In the genomic region with DNA sequence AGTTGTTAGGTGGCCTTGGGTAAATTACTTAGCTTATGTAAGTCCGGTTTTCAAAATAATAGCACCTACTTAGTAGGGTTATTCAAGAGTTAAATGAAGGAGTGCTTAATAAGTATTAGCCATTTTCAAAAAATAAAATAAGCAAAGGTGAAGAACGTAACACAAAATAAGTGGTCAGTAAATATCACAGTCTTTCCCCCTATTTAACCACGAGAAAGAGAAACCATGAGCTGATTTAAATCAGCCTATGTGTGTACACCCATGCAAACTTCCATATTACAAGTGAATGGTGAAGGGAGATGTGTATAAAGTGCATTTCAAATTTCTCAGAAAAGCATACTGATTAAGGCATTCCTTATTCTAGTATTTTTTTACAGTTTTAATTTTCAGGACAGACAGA, we compare ENCODE assay signal across 10 cellular contexts. TPM values are rescaled to one million over a fixed set of nuclear protein-coding genes. Genes with fewer than 3 reads are reported as not detected.
DNase-seq lines count a peak whose midpoint lies in the region; ATAC-seq and TF ChIP-seq lines count a peak whose summit lies in the region.
"Had no signal": no experiment of that assay in that cellular context is flagged by ENCODE, and none has a peak within 500 bp of the region (broad histone marks: within the 10 kb centered on the region; RNA-seq: fewer than 3 reads in every experiment).

No MANE protein-coding gene starts in this region.

- peaks cover 54% of the 10 kb centered on the region for H3F3A ChIP-seq in MM.1S (ENCODE audit: insufficient read depth, low read length)

- H3K4me3 ChIP-seq in MM.1S (ENCODE audit: low read length) (peak overlapping the region; percentile 83), skin epidermis (peak overlapping the region; percentile 8 to 39 (median 30))

- peak; percentile 34 for TF ChIP-seq POLR2A in GM18505 (IDR thresholded peaks at IDR 0.05; ENCODE audit: borderline replicate concordance, extremely low read depth, insufficient read depth, insufficient read length)

- H3K27me3 ChIP-seq in MM.1S (replicated peaks; ENCODE audit: insufficient read depth, low read length), result no peaks in the 10 kb centered on the region

- no peaks in the 10 kb centered on the region for H3K9me3 ChIP-seq in MM.1S (replicated peaks; ENCODE audit: insufficient read depth, low read length)

- ATAC-seq in GM18505 (IDR thresholded peaks at IDR 0.05; ENCODE audit: unreplicated experiment) (no peak), HG02884 (IDR thresholded peaks at IDR 0.05; ENCODE audit: unreplicated experiment) (no peak)

- H3K4me3 Mint-ChIP-seq in chondrocyte (ENCODE audit: unreplicated experiment), result no peak overlapping the region
- H3K4me3 Mint-ChIP-seq: type B pancreatic cell had no signal

- DNase-seq in MM.1S (peak; percentile 30), chondrocyte (ENCODE audit: low spot score) (no peak), NOMO-1 (lab: John Stamatoyannopoulos, UW; ENCODE audit: unreplicated experiment in 2 of 2) (no peak), NCI-H2196 (lab: John Stamatoyannopoulos, UW; ENCODE audit: unreplicated experiment) (no peak)
- DNase-seq: dermis blood vessel endothelial cell, NCI-H748 treated with DMSO at 0.1 percent for 48 hours had no signal

- H3K9ac ChIP-seq in MM.1S (ENCODE audit: low read length), result peak overlapping the region; percentile 99

- no peaks in the 10 kb centered on the region for H3K27me3 Mint-ChIP-seq in chondrocyte (ENCODE audit: low read depth)
- H3K27me3 Mint-ChIP-seq: type B pancreatic cell had no signal

- H3K27ac Mint-ChIP-seq in chondrocyte (ENCODE audit: unreplicated experiment), result peak overlapping the region; percentile 66
- H3K27ac Mint-ChIP-seq: type B pancreatic cell had no signal

- H3K4me2 ChIP-seq in MM.1S (ENCODE audit: low read depth, low read length), result peak overlapping the region; percentile 61

- TF ChIP-seq CTCF in MM.1S (IDR thresholded peaks at IDR 0.05; ENCODE audit: low read length) (no peak), chondrocyte (IDR thresholded peaks at IDR 0.05) (no peak)

- no peak overlapping the region for H2AFZ ChIP-seq in MM.1S (ENCODE audit: low read length)

- H4K20me1 ChIP-seq in MM.1S (ENCODE audit: insufficient read depth, low read length), result no peaks in the 10 kb centered on the region

- H3K36me3 Mint-ChIP-seq in chondrocyte (ENCODE audit: low read depth), result no peaks in the 10 kb centered on the region
- H3K36me3 Mint-ChIP-seq: type B pancreatic cell had no signal

- H3K27ac ChIP-seq in MM.1S (ENCODE audit: low read length), result peak overlapping the region; percentile 96
- H3K27ac ChIP-seq in skin epidermis, result peak overlapping the region in 20 of 21 experiments; percentile 52 to 96 (median 84)

- H3K79me2 ChIP-seq in MM.1S (ENCODE audit: low read length), result peaks cover 95% of the 10 kb centered on the region

- H3K4me1 Mint-ChIP-seq in chondrocyte (ENCODE audit: low read depth), result peaks cover 71% of the 10 kb centered on the region

- H3K9me2 ChIP-seq in MM.1S (replicated peaks; ENCODE audit: insufficient read depth, low read length), result no peaks in the 10 kb centered on the region

- H3K9me3 Mint-ChIP-seq in chondrocyte (ENCODE audit: low read depth), result no peaks in the 10 kb centered on the region

- no peaks in the 10 kb centered on the region; the same call in 1 of the 2 replicates for H3K36me3 ChIP-seq in MM.1S (replicated peaks; ENCODE audit: insufficient read depth, low read length)

- peaks cover 42% of the 10 kb centered on the region for H3K4me1 ChIP-seq in MM.1S (ENCODE audit: low read length)

RNA-seq across cellular contexts. Expression of a gene that starts 2.2 kb away (rescaled TPM):
- total RNA-seq in chondrocyte, result 60.0 to 68.9 TPM (median 61.8 TPM) in 3 replicates
